8 cellular contexts compared by ENCODE assay signal in genomic region chr2:24491626-24492282, GRCh38. TPM values are rescaled to one million over a fixed set of nuclear protein-coding genes. Genes with fewer than 3 reads are reported as not detected.
DNase-seq lines count a peak whose midpoint lies in the region; ATAC-seq, FAIRE-seq and TF ChIP-seq lines count a peak whose summit lies in the region.

No MANE protein-coding gene starts in this region.

- under 1% methylated on average over 38 of the region's 80 CpGs for WGBS in K562 (ENCODE audit: insufficient coverage, low coverage, missing lambda C conversion rate)

- H3K36me3 Mint-ChIP-seq in Caco-2 (ENCODE audit: insufficient read depth, unreplicated experiment) (peaks cover 9% of the 10 kb centered on the region), IgD-negative memory B cell (no peaks in the 10 kb centered on the region)
- H3K36me3 Mint-ChIP-seq in T-helper 2 cell treated with Interferon-gamma antibody and Interleukin-4, amounts not matched to agents 5 μg/mL and 100 μg/mL, for 36 hours (ENCODE audit: low read depth), result no peaks in the 10 kb centered on the region

- DNase-seq in Caco-2, result peak; percentile 55 to 67
- peak; percentile 59 for DNase-seq in T-helper 2 cell treated with Interferon-gamma antibody and Interleukin-4, amounts not matched to agents 5 μg/mL and 100 μg/mL, for 36 hours (ENCODE audit: low spot score)
- DNase-seq in K562 (ENCODE audit: extremely low read depth in 1 of 4, low spot score in 3 of 4), result peak; percentile 62 to 76 (median 71)
- no peak for DNase-seq in NCI-H187 (lab: John Stamatoyannopoulos, UW)

- peak overlapping the region; percentile 74 for H3K4me3 Mint-ChIP-seq in Caco-2 (ENCODE audit: unreplicated experiment)
- peak overlapping the region; percentile 78 to 98 (median 86) for H3K4me3 Mint-ChIP-seq in IgD-negative memory B cell
- H3K4me3 Mint-ChIP-seq in T-helper 2 cell treated with Interferon-gamma antibody and Interleukin-4, amounts not matched to agents 5 μg/mL and 100 μg/mL, for 36 hours, result peak overlapping the region; percentile 72

- H3K36me3 ChIP-seq in Caco-2 (ENCODE audit: control insufficient read depth, insufficient read depth, low read length), result no peaks in the 10 kb centered on the region
- no peaks in the 10 kb centered on the region for H3K36me3 ChIP-seq in K562 (ENCODE audit: control insufficient read depth, insufficient read depth, low read length)
- H3K36me3 ChIP-seq in skeletal muscle tissue (ENCODE audit: control insufficient read depth in 3 of 3, insufficient read depth in 3 of 3, low read length in 3 of 3), result no peaks in the 10 kb centered on the region

- no peak for TF ChIP-seq POLR2A in K562 (conservative IDR thresholded peaks at IDR 0.05)

- TF ChIP-seq CTCF in Caco-2 (IDR thresholded peaks at IDR 0.05; ENCODE audit: insufficient read depth in 1 of 2, low read depth in 1 of 2, low read length in 1 of 2, severe bottlenecking in 1 of 2, unreplicated experiment in 1 of 2), result no peak
- TF ChIP-seq CTCF in K562 (IDR thresholded peaks at IDR 0.05 in 2 of 3, conservative IDR thresholded peaks at IDR 0.05 in 1 of 3; ENCODE audit: insufficient read depth in 2 of 3, low read depth in 1 of 3, low read length in 3 of 3), result no peak

- peaks cover 6% of the 10 kb centered on the region for H4K20me1 ChIP-seq in K562 (replicated peaks; ENCODE audit: control insufficient read depth, insufficient read depth, low read length)

- no peak for FAIRE-seq in K562 (lab: Jason Lieb, UNC)

- H3K27me3 Mint-ChIP-seq in Caco-2 (ENCODE audit: insufficient read depth, unreplicated experiment) (no peaks in the 10 kb centered on the region), IgD-negative memory B cell (no peaks in the 10 kb centered on the region)
- peaks cover 9% of the 10 kb centered on the region for H3K27me3 Mint-ChIP-seq in T-helper 2 cell treated with Interferon-gamma antibody and Interleukin-4, amounts not matched to agents 5 μg/mL and 100 μg/mL, for 36 hours (ENCODE audit: low read depth)

- no peaks in the 10 kb centered on the region for H3K9me1 ChIP-seq in K562 (ENCODE audit: control insufficient read depth, insufficient read depth, low read length)

- POLR2A ChIA-PET in Caco-2 (lab: Charles Lee), result interaction anchor here (0.6 kb wide), 1 partner anchor 46 kb away, joined by 4 read pairs; no protein-coding TSS in a partner anchor
- POLR2A ChIA-PET in K562 (lab: Yijun Ruan, JAX), result interaction anchor here (0.5 to 5.9 kb wide), 6 partner anchors 9 to 301 kb away, joined by 3 to 33 read pairs (median 3); no protein-coding TSS in a partner anchor

- BruUV-seq in Caco-2 (replicated peaks; lab: Mats Ljungman, UMichigan) (no TSS peak), K562 (replicated peaks; lab: Mats Ljungman, UMichigan) (no TSS peak)

- H3K4me2 ChIP-seq in K562 (ENCODE audit: insufficient read depth, low read length), result peak overlapping the region; percentile 82

- H2AFZ ChIP-seq in K562 (ENCODE audit: low read depth, low read length), result peak overlapping the region; percentile 45

- no peaks in the 10 kb centered on the region for H3K9me3 ChIP-seq in Caco-2
- no peaks in the 10 kb centered on the region for H3K9me3 ChIP-seq in K562 (replicated peaks; ENCODE audit: control insufficient read depth, insufficient read depth, low read depth, low read length)
- no peaks in the 10 kb centered on the region for H3K9me3 ChIP-seq in iPS-18c (ENCODE audit: control insufficient read depth, insufficient read depth, low read length)
- H3K9me3 ChIP-seq in skeletal muscle tissue (ENCODE audit: control insufficient read depth in 3 of 3, low read length in 3 of 3), result no peaks in the 10 kb centered on the region

- H3K9ac ChIP-seq in K562 (ENCODE audit: insufficient read depth in 1 of 2, low read depth in 2 of 2, low read length in 2 of 2), result peak overlapping the region; percentile 60 to 97
- H3K9ac ChIP-seq in skeletal muscle tissue (ENCODE audit: low read depth in 1 of 3, low read length in 3 of 3), result peak overlapping the region; percentile 87 to 92 (median 91)

- peaks cover 60% of the 10 kb centered on the region for H3K4me1 Mint-ChIP-seq in Caco-2 (ENCODE audit: low read depth, unreplicated experiment)
- H3K4me1 Mint-ChIP-seq in IgD-negative memory B cell, result peaks cover 30 to 44% (median 41%) of the 10 kb centered on the region in 3 donors
- peaks cover 33% of the 10 kb centered on the region for H3K4me1 Mint-ChIP-seq in T-helper 2 cell treated with Interferon-gamma antibody and Interleukin-4, amounts not matched to agents 5 μg/mL and 100 μg/mL, for 36 hours (ENCODE audit: low read depth)

- in situ Hi-C loops in K562 (cut with MboI), result loop anchor here (5.0 kb wide), 1 partner anchor 306 kb away; no protein-coding TSS in a partner anchor

- intact Hi-C loops in Caco-2 (cut with micrococcal nuclease; ENCODE audit: unreplicated experiment) (loop anchor here (1.0 to 2.0 kb wide), 2 partner anchors 70 to 301 kb away; partner anchors contain the start of genes CENPO and PTRHD1), K562 (cut with micrococcal nuclease) (loop anchor here (2.0 to 5.0 kb wide), 4 partner anchors 34 to 336 kb away; partner anchors contain the start of genes CENPO and PTRHD1)

- no peaks in the 10 kb centered on the region for H3K27me3 ChIP-seq in Caco-2 (replicated peaks; ENCODE audit: control insufficient read depth, insufficient read depth, low read length)
- no peaks in the 10 kb centered on the region for H3K27me3 ChIP-seq in K562 (ENCODE audit: control insufficient read depth in 2 of 2, insufficient read depth in 2 of 2, low read length in 2 of 2)
- no peaks in the 10 kb centered on the region for H3K27me3 ChIP-seq in skeletal muscle tissue (ENCODE audit: control insufficient read depth in 3 of 3, insufficient read depth in 3 of 3, low read length in 3 of 3)

- peak overlapping the region; percentile 96 for H3K4me3 ChIP-seq in Caco-2 (ENCODE audit: low read depth, low read length)
- peak overlapping the region; percentile 69 for H3K4me3 ChIP-seq in K562
- peak overlapping the region; percentile 71 for H3K4me3 ChIP-seq in iPS-18c (ENCODE audit: insufficient read depth, low read depth, low read length)
- H3K4me3 ChIP-seq in skeletal muscle tissue (ENCODE audit: low read length in 3 of 3), result peak overlapping the region; percentile 71 to 90 (median 84)

- peak; percentile 39 for ATAC-seq in GM21515 (IDR thresholded peaks at IDR 0.05; ENCODE audit: unreplicated experiment)
- peak; percentile 16 for ATAC-seq in K562

- TF ChIP-seq RAD21 in K562 (CRISPR knock-in tag; conservative IDR thresholded peaks at IDR 0.05 in 1 of 2, IDR thresholded peaks at IDR 0.05 in 1 of 2), result no peak

- H3K27ac ChIP-seq in K562 (ENCODE audit: extremely low read depth, low read depth, low read length) (peak overlapping the region; percentile 56), skeletal muscle tissue (ENCODE audit: low read depth, low read length) (peak overlapping the region; percentile 87)

- H3K27ac Mint-ChIP-seq in Caco-2 (ENCODE audit: unreplicated experiment) (peak overlapping the region; percentile 29), IgD-negative memory B cell (peak overlapping the region; percentile 24 to 93 (median 75))
- no peak overlapping the region for H3K27ac Mint-ChIP-seq in T-helper 2 cell treated with Interferon-gamma antibody and Interleukin-4, amounts not matched to agents 5 μg/mL and 100 μg/mL, for 36 hours

- H3K9me3 Mint-ChIP-seq in Caco-2 (ENCODE audit: unreplicated experiment) (no peaks in the 10 kb centered on the region), IgD-negative memory B cell (no peaks in the 10 kb centered on the region)
- no peaks in the 10 kb centered on the region for H3K9me3 Mint-ChIP-seq in T-helper 2 cell treated with Interferon-gamma antibody and Interleukin-4, amounts not matched to agents 5 μg/mL and 100 μg/mL, for 36 hours

- peaks cover 35% of the 10 kb centered on the region for H3K4me1 ChIP-seq in Caco-2
- H3K4me1 ChIP-seq in K562 (replicated peaks in 1 of 2; ENCODE audit: control insufficient read depth in 2 of 2, insufficient read depth in 2 of 2, low read length in 2 of 2), result peaks cover 24 to 44% of the 10 kb centered on the region in 2 experiments
- H3K4me1 ChIP-seq in skeletal muscle tissue (ENCODE audit: control insufficient read depth in 3 of 3, insufficient read depth in 3 of 3, low read length in 3 of 3), result peaks cover 16 to 35% (median 21%) of the 10 kb centered on the region in 3 donors

- CTCF ChIA-PET in Caco-2 (lab: Charles Lee) (interaction anchor here (1.0 kb wide), 1 partner anchor 70 kb away, joined by 3 read pairs; no protein-coding TSS in a partner anchor), K562 (lab: Yijun Ruan, JAX; ENCODE audit: low intra/inter-chr PET ratio) (no interaction called here)

- no peak for TF ChIP-seq EP300 in K562 (IDR thresholded peaks at IDR 0.05; ENCODE audit: low read length)

- peaks cover 53% of the 10 kb centered on the region for H3K79me2 ChIP-seq in K562 (ENCODE audit: control insufficient read depth, insufficient read depth, low read length)

TF ChIP-seq in K562, 482 proteins besides CTCF, POLR2A, EP300 and RAD21 (continues in another document):
- TF ChIP-seq SAFB2 (IDR thresholded peaks at IDR 0.05; ENCODE audit: borderline replicate concordance, low read depth, low read length, severe bottlenecking), result no peak
- TF ChIP-seq RBM17 (IDR thresholded peaks at IDR 0.05; ENCODE audit: borderline replicate concordance, low read depth, low read length), result no peak
- peak; percentile 54 for TF ChIP-seq HNRNPK (IDR thresholded peaks at IDR 0.05; ENCODE audit: low read depth, low read length, poor library complexity, severe bottlenecking)
- 0 out of 2 replicates have a peak, but pooled peaks have one; percentile 54 for TF ChIP-seq MTA3 (IDR thresholded peaks at IDR 0.05; ENCODE audit: borderline replicate concordance)

RNA-seq across cellular contexts. Expression of gene NCOA1, which starts 0.7 kb away (rescaled TPM):
- total RNA-seq in Caco-2 (2022) (34.7 and 37.1 TPM in 2 replicates), K562 (2014; rRNA removed) (8.3 and 12.2 TPM in 2 replicates), K562 (2014; rRNA removed; fragmentation: Illumina TruSeq; extraction: Trizol) (19.4 and 20.3 TPM in 2 replicates), K562 (2015; rRNA removed; fragmentation: Illumina TruSeq; extraction: Trizol) (19.9 TPM in 2 replicates), K562 (2021) (16.2 and 17.0 TPM in 2 replicates), skeletal muscle tissue (150 TPM)
- polyA plus RNA-seq in IgD-negative memory B cell (8.7 TPM), K562 (2011; rRNA removed) (22.2 and 25.7 TPM in 2 replicates), K562 (2014; fragmentation: Illumina TruSeq; extraction: Trizol) (17.4 and 19.7 TPM in 2 replicates), K562 (2014; fragmentation: Nextera tagmentation; extraction: Ambion mirVana) (1 to 10 TPM; 4.9 to 6.2 TPM), K562 (2014; rRNA removed) (9.4 and 10.8 TPM in 2 replicates)
- 51.3 and 140 TPM in 2 replicates for total RNA-seq in K562 (2011; cell fraction: chromatin; rRNA removed; ENCODE audit: low replicate concordance)
- total RNA-seq in K562 (2011; cell fraction: nucleolus; rRNA removed), result 21.5 and 31.2 TPM in 2 replicates
- 55.1 and 80.0 TPM in 2 replicates for total RNA-seq in K562 (2011; cell fraction: nucleoplasm; rRNA removed)
- polyA plus RNA-seq in K562 (2011; cell fraction: cytosol; rRNA removed), result 12.8 and 15.5 TPM in 2 replicates
- 23.6 and 27.1 TPM in 2 replicates for polyA plus RNA-seq in K562 (2011; cell fraction: nucleus; rRNA removed)
- polyA plus RNA-seq in K562 (2012), result 12.6 and 12.9 TPM in 2 replicates
- polyA minus RNA-seq in K562 (2011; rRNA and poly(A)+ RNA removed), result 67.5 and 67.7 TPM in 2 replicates
- 14.5 and 23.9 TPM in 2 replicates for polyA minus RNA-seq in K562 (2011; cell fraction: cytosol; rRNA and poly(A)+ RNA removed)
- polyA minus RNA-seq in K562 (2011; cell fraction: nucleus; rRNA and poly(A)+ RNA removed), result 40.3 and 55.5 TPM in 2 replicates

Comparison
In these comparisons a context has a peak if more than half of its experiments do, and no peak if none do; other contexts are left out.
1. DNase-seq: peak in Caco-2 (2 of 2), T-helper 2 cell treated with Interferon-gamma antibody and Interleukin-4, amounts not matched to agents 5 μg/mL and 100 μg/mL, for 36 hours (single experiment) and K562 (4 of 4); none in NCI-H187 (0 of 2).
2. Peak in every context shown above with its lines, with median percentiles within 50 percentile points of each other: H3K4me3 ChIP-seq and H3K4me3 Mint-ChIP-seq.